Comparison of ENCODE assay signal across 8 cellular contexts in the genomic region with DNA sequence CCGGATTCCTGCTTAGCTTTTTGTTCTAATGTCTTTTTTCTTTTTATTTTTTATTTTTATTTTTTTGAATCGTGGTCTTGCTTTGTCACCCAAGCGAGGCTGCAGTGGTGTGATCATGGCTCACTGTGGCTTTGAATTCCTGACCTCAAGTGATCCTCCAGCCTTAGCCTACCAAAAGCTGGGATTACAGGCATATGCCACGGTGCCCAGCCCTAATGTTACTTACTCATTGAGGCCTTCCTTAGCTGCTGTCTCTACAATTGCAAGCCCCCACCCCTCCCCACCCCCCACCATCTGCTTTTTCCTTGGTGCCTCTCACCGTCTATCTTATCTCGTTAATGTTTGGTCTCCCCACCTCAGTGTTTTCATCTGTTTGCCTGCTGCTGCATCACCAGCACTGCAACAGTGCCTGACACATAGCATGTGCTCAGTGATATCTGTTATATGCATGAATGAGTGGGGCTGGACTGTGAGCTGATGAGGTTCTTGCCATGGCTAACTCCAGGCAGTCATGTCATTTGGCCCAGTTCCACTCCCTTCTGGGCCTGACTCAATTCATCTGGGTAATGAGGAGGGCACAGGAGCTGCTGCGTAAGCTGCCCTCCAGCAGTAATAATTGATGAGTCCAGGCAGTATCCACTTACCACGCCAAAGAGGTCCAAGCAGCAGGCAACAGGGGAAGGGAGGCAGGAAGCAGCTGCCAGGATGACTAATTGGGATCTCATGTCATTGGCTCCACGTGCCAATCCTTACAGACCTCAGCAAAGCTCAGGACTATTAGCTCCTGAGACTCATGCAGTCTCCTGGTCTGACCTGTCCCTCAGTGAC. TPM values are rescaled to one million over a fixed set of nuclear protein-coding genes. Genes with fewer than 3 reads are reported as not detected.
DNase-seq lines count a peak whose midpoint lies in the region; ATAC-seq, FAIRE-seq and TF ChIP-seq lines count a peak whose summit lies in the region.

No MANE protein-coding gene starts in this region.

- TF ChIP-seq CTCF in BE2C (IDR thresholded peaks at IDR 0.05; ENCODE audit: low read depth, low read length): no peak
- TF ChIP-seq CTCF in K562 (IDR thresholded peaks at IDR 0.05 in 2 of 3, conservative IDR thresholded peaks at IDR 0.05 in 1 of 3; ENCODE audit: insufficient read depth in 2 of 3, low read depth in 1 of 3, low read length in 3 of 3): no peak
- TF ChIP-seq CTCF in lower leg skin (IDR thresholded peaks at IDR 0.05): no peak

- H3K36me3 ChIP-seq in BE2C (no peaks in the 10 kb centered on the region), K562 (ENCODE audit: control insufficient read depth, insufficient read depth, low read length) (no peaks in the 10 kb centered on the region)

- H3K4me3 ChIP-seq in BE2C (ENCODE audit: low read depth, low read length): no peak overlapping the region
- H3K4me3 ChIP-seq in K562: no peak overlapping the region
- no peak overlapping the region for H3K4me3 ChIP-seq in lower leg skin (ENCODE audit: low read depth, poor library complexity, severe bottlenecking)

- POLR2A ChIA-PET in K562 (lab: Yijun Ruan, JAX): interaction anchor here (0.6 to 4.0 kb wide), 4 partner anchors 14 to 60 kb away, joined by 3 to 23 read pairs (median 6); partner anchors contain the start of gene MAT2A

- peaks cover 28% of the 10 kb centered on the region for H3K4me1 ChIP-seq in BE2C
- H3K4me1 ChIP-seq in K562 (replicated peaks in 1 of 2; ENCODE audit: control insufficient read depth in 2 of 2, insufficient read depth in 2 of 2, low read length in 2 of 2): peaks cover 33 to 38% of the 10 kb centered on the region in 2 experiments

- TF ChIP-seq EP300 in K562 (IDR thresholded peaks at IDR 0.05; ENCODE audit: low read length): no peak

- no peak for TF ChIP-seq RAD21 in K562 (CRISPR knock-in tag; conservative IDR thresholded peaks at IDR 0.05 in 1 of 2, IDR thresholded peaks at IDR 0.05 in 1 of 2)

- H3K9me1 ChIP-seq in K562 (ENCODE audit: control insufficient read depth, insufficient read depth, low read length): no peaks in the 10 kb centered on the region

- H3K27ac ChIP-seq in K562 (ENCODE audit: extremely low read depth, low read depth, low read length): no peak overlapping the region

- TF ChIP-seq POLR2A in K562 (conservative IDR thresholded peaks at IDR 0.05) (no peak), lower leg skin (IDR thresholded peaks at IDR 0.05) (no peak)

- no peak overlapping the region for H3K4me2 ChIP-seq in K562 (ENCODE audit: insufficient read depth, low read length)

- ATAC-seq in K562 (no peak), HG02981 (IDR thresholded peaks at IDR 0.05; ENCODE audit: unreplicated experiment) (no peak), HG03097 (IDR thresholded peaks at IDR 0.05; ENCODE audit: low FRiP score, unreplicated experiment) (no peak), HG03196 (IDR thresholded peaks at IDR 0.05; ENCODE audit: unreplicated experiment) (no peak)
- ATAC-seq in activated CD4-positive, CD25-positive, alpha-beta regulatory T cell treated with anti-CD3 and anti-CD28 coated beads, Interleukin-2, amount 50 U/mL, for 24 hours: no peak

- in situ Hi-C loops in K562 (cut with MboI): no loop called here

- no peaks in the 10 kb centered on the region for H3K27me3 ChIP-seq in BE2C
- H3K27me3 ChIP-seq in K562 (ENCODE audit: control insufficient read depth in 2 of 2, insufficient read depth in 2 of 2, low read length in 2 of 2): no peaks in the 10 kb centered on the region

- BruUV-seq in K562 (replicated peaks; lab: Mats Ljungman, UMichigan): no TSS peak

- 52% methylated on average over 9 of the region's 9 CpGs for WGBS in K562 (ENCODE audit: insufficient coverage, low coverage, missing lambda C conversion rate)
- WGBS in lower leg skin, 2 donors: 36 to 48% methylated on average over 9 of the region's 9 CpGs

- FAIRE-seq in K562 (lab: Jason Lieb, UNC): no peak

- peak overlapping the region in 1 of 2 experiments; percentile 59; a peak in 1 of 4 replicates for H3K9ac ChIP-seq in K562 (ENCODE audit: insufficient read depth in 1 of 2, low read depth in 2 of 2, low read length in 2 of 2)

- no peaks in the 10 kb centered on the region for H3K9me3 ChIP-seq in BE2C
- H3K9me3 ChIP-seq in K562 (replicated peaks; ENCODE audit: control insufficient read depth, insufficient read depth, low read depth, low read length): no peaks in the 10 kb centered on the region

- H4K20me1 ChIP-seq in K562 (replicated peaks; ENCODE audit: control insufficient read depth, insufficient read depth, low read length): no peaks in the 10 kb centered on the region

- H3K79me2 ChIP-seq in K562 (ENCODE audit: control insufficient read depth, insufficient read depth, low read length): no peaks in the 10 kb centered on the region

- CTCF ChIA-PET in K562 (lab: Yijun Ruan, JAX; ENCODE audit: low intra/inter-chr PET ratio): no interaction called here

- DNase-seq in BE2C (peak; percentile 83), NCI-H1694 (lab: John Stamatoyannopoulos, UW) (peak; percentile 82), K562 (ENCODE audit: extremely low read depth in 1 of 4, low spot score in 3 of 4) (peak in 2 of 4 experiments; percentile 27 to 54), lower leg skin (ENCODE audit: low spot score in 2 of 2) (peak; percentile 87 to 94)

- H2AFZ ChIP-seq in K562 (ENCODE audit: low read depth, low read length): peak overlapping the region; percentile 26; the same call in 1 of the 2 replicates

- intact Hi-C loops in K562 (cut with micrococcal nuclease): no loop called here
- intact Hi-C loops in lower leg skin (cut with DNase I; ENCODE audit: low total_unique reads): no loop called here

TF ChIP-seq in K562, 482 proteins besides CTCF, POLR2A, EP300 and RAD21 (continues in another document):
- TF ChIP-seq HDAC1 (IDR thresholded peaks at IDR 0.05) (peak in 1 of 2 experiments; percentile 15; a peak in 1 of 4 replicates), CBFA2T3 (IDR thresholded peaks at IDR 0.05) (peak; percentile 55), NFIC (IDR thresholded peaks at IDR 0.05) (0 out of 2 replicates have a peak, but pooled peaks have one; percentile 19), TAL1 (IDR thresholded peaks at IDR 0.05) (peak; percentile 8; the same call in 1 of the 2 replicates), KHSRP (IDR thresholded peaks at IDR 0.05) (no peak)

RNA-seq across cellular contexts. Expression of gene MAT2A, which starts 34.3 kb away (rescaled TPM):
- polyA plus RNA-seq in BE2C (2012; ENCODE audit: insufficient read depth, insufficient read length, low read depth): 983 TPM
- 2,702 and 3,157 TPM in 2 replicates for total RNA-seq in K562 (2011; cell fraction: chromatin; rRNA removed; ENCODE audit: low replicate concordance)
- 1,250 and 1,264 TPM in 2 replicates for total RNA-seq in K562 (2011; cell fraction: nucleolus; rRNA removed)
- 2,042 and 2,843 TPM in 2 replicates for total RNA-seq in K562 (2011; cell fraction: nucleoplasm; rRNA removed)
- total RNA-seq in K562 (2014; rRNA removed) (176 and 192 TPM in 2 replicates), K562 (2014; rRNA removed; fragmentation: Illumina TruSeq; extraction: Trizol) (236 and 242 TPM in 2 replicates), K562 (2015; rRNA removed; fragmentation: Illumina TruSeq; extraction: Trizol) (215 and 240 TPM in 2 replicates), K562 (2021) (376 and 394 TPM in 2 replicates), lower leg skin (10 to 100 TPM; 71.2 to 96.4 (median 83.0) TPM)
- polyA plus RNA-seq in K562 (2011; rRNA removed) (606 and 1,027 TPM in 2 replicates), K562 (2014; fragmentation: Illumina TruSeq; extraction: Trizol) (324 and 385 TPM in 2 replicates), K562 (2014; fragmentation: Nextera tagmentation; extraction: Ambion mirVana) (100 to 1,000 TPM; 130 to 197 TPM), K562 (2014; rRNA removed) (582 and 610 TPM in 2 replicates)
- polyA plus RNA-seq in K562 (2011; cell fraction: cytosol; rRNA removed): 192 and 285 TPM in 2 replicates
- 3,295 and 5,994 TPM in 2 replicates for polyA plus RNA-seq in K562 (2011; cell fraction: nucleus; rRNA removed)
- polyA plus RNA-seq in K562 (2012): 368 and 393 TPM in 2 replicates
- polyA minus RNA-seq in K562 (2011; rRNA and poly(A)+ RNA removed): 369 and 549 TPM in 2 replicates
- polyA minus RNA-seq in K562 (2011; cell fraction: cytosol; rRNA and poly(A)+ RNA removed): 138 and 165 TPM in 2 replicates
- 1,130 and 1,570 TPM in 2 replicates for polyA minus RNA-seq in K562 (2011; cell fraction: nucleus; rRNA and poly(A)+ RNA removed)

RNA-seq across cellular contexts. Expression of gene GGCX, which starts 56.6 kb away (rescaled TPM):
- polyA plus RNA-seq in BE2C (2012; ENCODE audit: insufficient read depth, insufficient read length, low read depth): 49.8 TPM
- total RNA-seq in K562 (2011; cell fraction: chromatin; rRNA removed; ENCODE audit: low replicate concordance): 126 and 226 TPM in 2 replicates
- 103 and 119 TPM in 2 replicates for total RNA-seq in K562 (2011; cell fraction: nucleolus; rRNA removed)
- 111 and 121 TPM in 2 replicates for total RNA-seq in K562 (2011; cell fraction: nucleoplasm; rRNA removed)
- total RNA-seq in K562 (2014; rRNA removed): 14.4 and 18.5 TPM in 2 replicates
- 23.9 and 24.2 TPM in 2 replicates for total RNA-seq in K562 (2014; rRNA removed; fragmentation: Illumina TruSeq; extraction: Trizol)
- 19.7 and 21.2 TPM in 2 replicates for total RNA-seq in K562 (2015; rRNA removed; fragmentation: Illumina TruSeq; extraction: Trizol)
- total RNA-seq in K562 (2021): 28.1 and 28.4 TPM in 2 replicates
- 12.5 and 29.2 TPM in 2 replicates for polyA plus RNA-seq in K562 (2011; rRNA removed)
- polyA plus RNA-seq in K562 (2011; cell fraction: cytosol; rRNA removed): 19.3 and 37.3 TPM in 2 replicates
- 22.9 and 43.4 TPM in 2 replicates for polyA plus RNA-seq in K562 (2011; cell fraction: nucleus; rRNA removed)
- polyA plus RNA-seq in K562 (2012): 24.5 and 30.1 TPM in 2 replicates
- 22.7 and 23.4 TPM in 2 replicates for polyA plus RNA-seq in K562 (2014; fragmentation: Illumina TruSeq; extraction: Trizol)
- 10 to 100 TPM; 46.7 to 47.1 TPM for polyA plus RNA-seq in K562 (2014; fragmentation: Nextera tagmentation; extraction: Ambion mirVana)
- 29.6 and 31.0 TPM in 2 replicates for polyA plus RNA-seq in K562 (2014; rRNA removed)
- polyA minus RNA-seq in K562 (2011; rRNA and poly(A)+ RNA removed): 21.2 and 39.3 TPM in 2 replicates
- 6.9 and 15.1 TPM in 2 replicates for polyA minus RNA-seq in K562 (2011; cell fraction: cytosol; rRNA and poly(A)+ RNA removed)
- polyA minus RNA-seq in K562 (2011; cell fraction: nucleus; rRNA and poly(A)+ RNA removed): 31.7 and 35.3 TPM in 2 replicates
- total RNA-seq in lower leg skin: 10 to 100 TPM; 15.8 to 37.1 (median 25.8) TPM
